In genomic region chr4:28279249-28279648, GRCh38 we compare ENCODE assay signal across 22 cellular contexts.
"Had no signal": no experiment of that assay in that cellular context is flagged by ENCODE, and none has a peak within 500 bp of the region (broad histone marks: within the 10 kb centered on the region; RNA-seq: fewer than 3 reads in every experiment).

No MANE protein-coding gene starts in this region.

- H3K4me3 ChIP-seq: cardiac muscle cell, ovary, psoas muscle, right atrium auricular region, tibial nerve had no signal

- H3K4me1 ChIP-seq: psoas muscle, right atrium auricular region, tibial nerve had no signal

- DNase-seq: activated CD4-positive, alpha-beta T cell treated with anti-CD3 and anti-CD28 coated beads for 4 hours; activated CD4-positive, alpha-beta T cell treated with anti-CD3 and anti-CD28 coated beads, Interleukin-2, amount 50 U/mL, for 48 hours; activated CD4-positive, CD25-positive, alpha-beta regulatory T cell; activated CD8-positive, alpha-beta memory T cell treated with anti-CD3 and anti-CD28 coated beads, Interleukin-2, amount 50 U/mL, for 48 hours; activated naive CD4-positive, alpha-beta T cell treated with Interleukin-2 at 50 U/mL for 16 hours; activated naive CD8-positive, alpha-beta T cell treated with anti-CD3 and anti-CD28 coated beads for 36 hours; activated T-cell treated with anti-CD3 and anti-CD28 coated beads, Interleukin-2, amount 50 U/mL, for 4 hours; immature natural killer cell; left ventricle myocardium superior; ovary; psoas muscle; stimulated activated CD4-positive, alpha-beta T cell treated with anti-CD3 and anti-CD28 coated beads, Interleukin-4, amount 100 ng/mL, for 4 hours; stimulated activated naive CD8-positive, alpha-beta T cell treated with anti-CD3 and anti-CD28 coated beads, Interleukin-15, Interleukin-2, amounts not matched to agents 100 U/mL and 50 U/mL, for 24 hours; T1000 had no signal

- H3K4me3 Mint-ChIP-seq: activated naive CD8-positive, alpha-beta T cell treated with anti-CD3 and anti-CD28 coated beads for 36 hours; activated T-cell treated with anti-CD3 and anti-CD28 coated beads, Interleukin-2, amount 50 U/mL, for 4 hours; immature natural killer cell; natural killer cell treated with Interleukin-12 subunit alpha and Interleukin-12 subunit beta and Interleukin-15 and Interleukin-18, amount 100 ng/mL, for 72 hours had no signal

- H3K27ac Mint-ChIP-seq: activated naive CD8-positive, alpha-beta T cell treated with anti-CD3 and anti-CD28 coated beads for 36 hours; activated T-helper 2 cell treated with anti-CD3 and anti-CD28 coated beads, Interferon-gamma antibody, Interleukin-2, Interleukin-4, amounts not matched to agents 10 μg/mL and 5 μg/mL and 100 μg/mL, durations not matched to agents 14 hours and 24 hours and 36 hours; immature natural killer cell; natural killer cell treated with Interleukin-12 subunit alpha and Interleukin-12 subunit beta and Interleukin-15 and Interleukin-18, amount 100 ng/mL, for 72 hours had no signal

- H3K27ac ChIP-seq: cardiac muscle cell, neutrophil, ovary, psoas muscle, right atrium auricular region, tibial nerve had no signal

- H3K36me3 Mint-ChIP-seq: activated naive CD8-positive, alpha-beta T cell treated with anti-CD3 and anti-CD28 coated beads for 36 hours; immature natural killer cell had no signal

- H3K36me3 ChIP-seq: cardiac muscle cell, neutrophil, ovary, right atrium auricular region, tibial nerve had no signal

- H3K9me3 ChIP-seq: neutrophil, ovary, psoas muscle, right atrium auricular region, tibial nerve had no signal

- FAIRE-seq: colon, urothelium cell line had no signal

- H3K4me1 Mint-ChIP-seq: activated naive CD8-positive, alpha-beta T cell treated with anti-CD3 and anti-CD28 coated beads for 36 hours; immature natural killer cell had no signal

- H3K27me3 ChIP-seq: cardiac muscle cell, neutrophil, ovary, right atrium auricular region, tibial nerve had no signal

- H3K27me3 Mint-ChIP-seq: activated naive CD8-positive, alpha-beta T cell treated with anti-CD3 and anti-CD28 coated beads for 36 hours; natural killer cell treated with Interleukin-12 subunit alpha and Interleukin-12 subunit beta and Interleukin-15 and Interleukin-18, amount 100 ng/mL, for 72 hours had no signal
